Comparison of ENCODE assay signal across 8 cellular contexts in the genomic region with DNA sequence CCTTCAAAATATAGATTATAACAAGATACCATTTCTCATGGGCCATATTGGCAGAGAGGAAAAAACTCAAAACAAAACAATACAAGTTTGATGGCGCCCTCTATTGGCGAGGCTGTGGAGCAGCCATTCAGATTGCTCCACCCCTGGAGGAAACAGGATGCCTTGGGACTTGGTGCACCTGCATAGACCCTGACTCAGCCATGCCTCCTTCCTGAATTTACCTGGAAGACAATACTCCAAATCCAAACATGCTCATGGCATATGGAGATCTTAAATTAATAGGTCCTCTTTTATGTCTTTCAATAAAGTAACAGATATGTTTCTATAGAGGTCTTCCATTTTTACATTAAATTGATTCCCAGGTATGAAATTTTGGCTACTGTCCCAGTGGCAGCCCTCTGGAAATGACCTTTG.
DNase-seq lines count a peak whose midpoint lies in the region; ATAC-seq and TF ChIP-seq lines count a peak whose summit lies in the region.

No MANE protein-coding gene starts in this region.

- TF ChIP-seq CTCF in A673 (conservative IDR thresholded peaks at IDR 0.05; ENCODE audit: low read depth, low read length) (peak; percentile 92), GM13976 (IDR thresholded peaks at IDR 0.05; ENCODE audit: borderline replicate concordance, control extremely low read depth, extremely low read depth, insufficient read depth, missing control alignments) (peak; percentile 69), neural cell (IDR thresholded peaks at IDR 0.05; ENCODE audit: poor library complexity, severe bottlenecking) (peak; percentile 22)

- CTCF ChIA-PET in A673 (lab: Charles Lee), result no interaction called here

- TF ChIP-seq RAD21 in neural cell (conservative IDR thresholded peaks at IDR 0.05), result no peak

- in situ Hi-C loops in GM13976 (cut with MboI; ENCODE audit: low sequenced_read_pairs, unreplicated experiment), result no loop called here

- ATAC-seq in HG02981 (IDR thresholded peaks at IDR 0.05; ENCODE audit: unreplicated experiment), result no peak
- no peak for ATAC-seq in HG02970 (IDR thresholded peaks at IDR 0.05; ENCODE audit: low FRiP score, unreplicated experiment)

- POLR2A ChIA-PET in A673 (lab: Charles Lee; ENCODE audit: low non-redundant PET), result no interaction called here

- no peak overlapping the region for H3K27ac ChIP-seq in A673 (ENCODE audit: low read depth, low read length, poor library complexity, severe bottlenecking)
- H3K27ac ChIP-seq in neural cell (ENCODE audit: low read length), result no peak overlapping the region

- no peaks in the 10 kb centered on the region for H3K27me3 ChIP-seq in A673 (replicated peaks; ENCODE audit: insufficient read depth, low read depth, low read length, poor library complexity)
- H3K27me3 ChIP-seq in neural cell (ENCODE audit: insufficient read depth, low read depth, low read length), result no peaks in the 10 kb centered on the region

- H3K4me3 ChIP-seq in A673 (ENCODE audit: low read depth, low read length, poor library complexity, severe bottlenecking), result no peak overlapping the region
- no peak overlapping the region for H3K4me3 ChIP-seq in neural cell (ENCODE audit: low read length)

- no peaks in the 10 kb centered on the region for H3F3A ChIP-seq in neural cell (ENCODE audit: insufficient read depth, low read length, poor library complexity, severe bottlenecking)

- DNase-seq in A673 (ENCODE audit: low spot score) (peak; percentile 55), GM13976 (ENCODE audit: low spot score) (peak; percentile 70), NCI-H345 treated with DMSO at 0.1 percent for 48 hours (lab: John Stamatoyannopoulos, UW; ENCODE audit: unreplicated experiment) (peak; percentile 51), dermis microvascular lymphatic vessel endothelial cell (ENCODE audit: low read depth in 2 of 2) (peak; percentile 39 to 59)
- DNase-seq in activated CD4-positive, alpha-beta T cell treated with anti-CD3 and anti-CD28 coated beads for 48 hours, result peak; percentile 77

- BruUV-seq in A673 (replicated peaks; lab: Mats Ljungman, UMichigan), result no TSS peak

- no peak for TF ChIP-seq EP300 in neural cell (conservative IDR thresholded peaks at IDR 0.05; ENCODE audit: poor library complexity, severe bottlenecking)

- H3K36me3 ChIP-seq in A673 (ENCODE audit: insufficient read depth, low read length, poor library complexity, severe bottlenecking) (no peaks in the 10 kb centered on the region), neural cell (ENCODE audit: insufficient read depth, low read length) (no peaks in the 10 kb centered on the region)

- peaks cover 4% of the 10 kb centered on the region for H3K79me2 ChIP-seq in neural cell (replicated peaks; ENCODE audit: insufficient read depth, low read length)

- no peaks in the 10 kb centered on the region for H4K20me1 ChIP-seq in neural cell (ENCODE audit: insufficient read depth)

- H3K4me2 ChIP-seq in neural cell (ENCODE audit: low read length), result no peak overlapping the region

- no peaks in the 10 kb centered on the region for H3K4me1 ChIP-seq in A673 (ENCODE audit: insufficient read depth, low read length, poor library complexity, severe bottlenecking)

- no peak overlapping the region for H2AFZ ChIP-seq in neural cell (ENCODE audit: low read depth, low read length)

- intact Hi-C loops in A673 (cut with micrococcal nuclease; ENCODE audit: unreplicated experiment), result loop anchor here (10.0 kb wide), 1 partner anchor 161 kb away; no protein-coding TSS in a partner anchor

- no peaks in the 10 kb centered on the region for H3K9me2 ChIP-seq in neural cell (ENCODE audit: insufficient read depth, low read length)

- no peaks in the 10 kb centered on the region for H3K9me3 ChIP-seq in A673 (ENCODE audit: low read depth, low read length, poor library complexity, severe bottlenecking)
- H3K9me3 ChIP-seq in neural cell (ENCODE audit: low read length), result no peaks in the 10 kb centered on the region

- H3K9ac ChIP-seq in neural cell (ENCODE audit: low read length), result no peak overlapping the region

TF ChIP-seq in neural cell, 6 proteins besides CTCF, POLR2A, EP300 and RAD21:
- TF ChIP-seq MXI1 (conservative IDR thresholded peaks at IDR 0.05; ENCODE audit: poor library complexity, severe bottlenecking) (no peak), SMC3 (conservative IDR thresholded peaks at IDR 0.05; ENCODE audit: poor library complexity) (no peak), TAF1 (IDR thresholded peaks at IDR 0.05; ENCODE audit: low read depth) (no peak), POLR2AphosphoS5 (IDR thresholded peaks at IDR 0.05) (no peak), REST (IDR thresholded peaks at IDR 0.05; ENCODE audit: borderline replicate concordance) (no peak), EZH2 (IDR thresholded peaks at IDR 0.05; ENCODE audit: borderline replicate concordance, insufficient read depth, low read length, poor library complexity, severe bottlenecking) (no peak)

Comparison
In these comparisons a context has a peak if more than half of its experiments do, and no peak if none do; other contexts are left out.
1. CTCF ChIP-seq: peak in every context shown above with its lines; median percentile 92 in A673; 69 in GM13976; 22 in neural cell.